11 cellular contexts compared by ENCODE assay signal in the genomic region with DNA sequence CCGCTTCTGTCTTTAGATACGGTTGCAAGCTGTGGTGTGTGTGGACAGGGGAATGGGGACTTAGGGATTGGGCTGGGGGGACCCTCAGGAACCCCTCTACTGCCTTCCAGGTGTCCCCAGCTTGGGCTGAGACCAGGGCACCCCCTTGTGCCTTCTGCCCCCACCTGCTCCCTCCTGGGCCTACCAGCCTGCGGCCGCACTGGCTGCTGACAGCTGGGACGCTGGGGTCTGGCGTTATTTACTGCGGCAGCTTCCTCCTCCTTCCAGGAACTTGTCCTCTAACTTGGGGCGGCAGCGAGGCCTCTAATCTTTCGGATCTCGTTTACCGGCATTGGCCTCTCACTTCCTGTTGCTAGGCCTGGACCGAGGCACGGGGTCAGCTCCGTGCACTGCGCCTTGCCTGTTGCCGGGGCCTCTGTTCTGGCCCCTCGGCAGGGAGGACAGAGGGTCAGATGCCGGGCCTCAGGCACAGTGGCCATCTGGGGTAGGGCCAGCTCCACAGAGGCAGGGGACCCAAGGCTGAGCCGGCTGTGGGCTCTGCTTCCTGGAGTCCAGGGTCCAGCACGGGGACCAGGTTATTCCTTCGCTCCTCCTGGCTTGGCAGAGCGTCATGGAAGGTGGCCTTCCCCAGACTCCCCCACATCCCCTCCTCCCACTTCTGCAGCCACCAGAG. TPM values are rescaled to one million over a fixed set of nuclear protein-coding genes. Genes with fewer than 3 reads are reported as not detected.
DNase-seq lines count a peak whose midpoint lies in the region; ATAC-seq, FAIRE-seq and TF ChIP-seq lines count a peak whose summit lies in the region.
"Had no signal": no experiment of that assay in that cellular context is flagged by ENCODE, and none has a peak within 500 bp of the region (broad histone marks: within the 10 kb centered on the region; RNA-seq: fewer than 3 reads in every experiment).

No MANE protein-coding gene starts in this region.

- no peak for TF ChIP-seq RAD21 in GM12878 (IDR thresholded peaks at IDR 0.05; ENCODE audit: insufficient read depth, low read depth, low read length)

- CTCF ChIA-PET in GM12878 (lab: Yijun Ruan, JAX): interaction anchor here (1.2 kb wide), 1 partner anchor 178 kb away, joined by 4 read pairs; no protein-coding TSS in a partner anchor

- no peak overlapping the region for H2AK5ac ChIP-seq in mesenchymal stem cell (ENCODE audit: low read length, severe bottlenecking)

- H3K9me3 ChIP-seq in GM12878 (replicated peaks; ENCODE audit: control insufficient read depth, insufficient read depth, low read length) (no peaks in the 10 kb centered on the region), mesenchymal stem cell (ENCODE audit: control insufficient read depth, low read length) (no peaks in the 10 kb centered on the region), vagina (no peaks in the 10 kb centered on the region)

- H2BK15ac ChIP-seq in mesenchymal stem cell (ENCODE audit: low read depth, poor library complexity, severe bottlenecking): peak overlapping the region; percentile 73

- H3K36me3 ChIP-seq in GM12878 (ENCODE audit: control insufficient read depth in 2 of 2, insufficient read depth in 2 of 2, low read length in 1 of 2): no peaks in the 10 kb centered on the region
- H3K36me3 ChIP-seq in mesenchymal stem cell (ENCODE audit: control insufficient read depth in 1 of 2, insufficient read depth in 2 of 2, low read depth in 1 of 2, low read length in 2 of 2): no peaks in the 10 kb centered on the region
- H3K36me3 ChIP-seq in vagina: no peaks in the 10 kb centered on the region

- POLR2A ChIA-PET in GM12878 (lab: Charles Lee): no interaction called here

- H3K4me2 ChIP-seq in GM12878 (ENCODE audit: control insufficient read depth, insufficient read depth) (no peak overlapping the region), mesenchymal stem cell (ENCODE audit: low read length, poor library complexity, severe bottlenecking) (no peak overlapping the region)

- H3K4me1 ChIP-seq in GM12878 (ENCODE audit: control insufficient read depth, insufficient read depth, low read length) (peaks cover 17% of the 10 kb centered on the region), mesenchymal stem cell (ENCODE audit: control insufficient read depth, insufficient read depth, low read depth, low read length) (peaks cover 44% of the 10 kb centered on the region), vagina (peaks cover 9% of the 10 kb centered on the region)

- RAD21 ChIA-PET in GM12878 (lab: Charles Lee; ENCODE audit: unreplicated experiment): interaction anchor here (0.9 kb wide), 1 partner anchor 12 kb away, joined by 3 read pairs; no protein-coding TSS in a partner anchor

- in situ Hi-C loops in GM12878 (cut with MboI): no loop called here

- H2AFZ ChIP-seq in GM12878 (ENCODE audit: control insufficient read depth, low read depth, low read length) (peak overlapping the region; percentile 37), mesenchymal stem cell (ENCODE audit: low read depth, low read length) (peak overlapping the region; percentile 72)

- peak overlapping the region; percentile 99 to 100 for H2BK12ac ChIP-seq in mesenchymal stem cell (ENCODE audit: low read length in 2 of 2)

- no peak for TF ChIP-seq CTCF in GM12878 (IDR thresholded peaks at IDR 0.05 in 2 of 3, conservative IDR thresholded peaks at IDR 0.05 in 1 of 3; ENCODE audit: control insufficient read depth in 2 of 3, extremely low read depth in 1 of 3, insufficient read depth in 1 of 3, low read depth in 3 of 3, low read length in 3 of 3)
- TF ChIP-seq CTCF in vagina (IDR thresholded peaks at IDR 0.05): no peak

- H3K27me3 ChIP-seq in GM12878 (replicated peaks in 1 of 2; ENCODE audit: control insufficient read depth in 2 of 2, insufficient read depth in 2 of 2, low read length in 1 of 2) (no peaks in the 10 kb centered on the region), mesenchymal stem cell (ENCODE audit: control insufficient read depth in 1 of 2, insufficient read depth in 1 of 2, low read length in 2 of 2) (peaks cover 1 to 27% of the 10 kb centered on the region in 2 experiments), vagina (no peaks in the 10 kb centered on the region)

- H3K14ac ChIP-seq in mesenchymal stem cell (ENCODE audit: low read length in 2 of 2): peak overlapping the region; percentile 78 to 92

- peak overlapping the region; percentile 99 for H4K8ac ChIP-seq in mesenchymal stem cell (ENCODE audit: low read length)

- H2BK120ac ChIP-seq in mesenchymal stem cell (ENCODE audit: low read depth, low read length): peak overlapping the region; percentile 98

- TF ChIP-seq EP300 in GM12878 (IDR thresholded peaks at IDR 0.05; ENCODE audit: borderline replicate concordance in 1 of 2, control insufficient read depth in 1 of 2, low read depth in 2 of 2, low read length in 2 of 2): no peak

- WGBS in GM12878 (ENCODE audit: insufficient coverage, insufficient replicate concordance, low lambda C conversion rate, missing lambda C conversion rate): 34% methylated on average over 23 of the region's 23 CpGs
- 11% methylated on average over 19 of the region's 23 CpGs for WGBS in mesenchymal stem cell

- H3K23ac ChIP-seq in mesenchymal stem cell (ENCODE audit: low read length in 2 of 2): peak overlapping the region in 1 of 2 experiments; percentile 34

- intact Hi-C loops in GM12878 (cut with micrococcal nuclease; ENCODE audit: unreplicated experiment) (no loop called here), vagina (cut with DNase I) (no loop called here)

- no peak for TF ChIP-seq POLR2A in GM12878 (IDR thresholded peaks at IDR 0.05; ENCODE audit: low read depth, low read length)
- no peak for TF ChIP-seq POLR2A in vagina (IDR thresholded peaks at IDR 0.05)

- no peaks in the 10 kb centered on the region for H3K79me2 ChIP-seq in GM12878 (ENCODE audit: control insufficient read depth, insufficient read depth, low read length)

- H3K4me3 ChIP-seq in GM12878: no peak overlapping the region
- H3K4me3 ChIP-seq in mesenchymal stem cell (ENCODE audit: insufficient read depth in 1 of 2, low read depth in 1 of 2, low read length in 2 of 2): no peak overlapping the region
- H3K4me3 ChIP-seq in vagina: no peak overlapping the region

- H3K4ac ChIP-seq in mesenchymal stem cell (ENCODE audit: low read depth in 1 of 2, low read length in 2 of 2): peak overlapping the region; percentile 96 to 99

- H3K18ac ChIP-seq in mesenchymal stem cell (ENCODE audit: low read depth in 1 of 2, low read length in 2 of 2): peak overlapping the region; percentile 95 to 98

- H3K9ac ChIP-seq in GM12878 (ENCODE audit: control insufficient read depth, insufficient read depth, low read length) (no peak overlapping the region), mesenchymal stem cell (ENCODE audit: low read length) (no peak overlapping the region)

- FAIRE-seq in GM12878 (lab: Jason Lieb, UNC): no peak

- H3K27ac ChIP-seq in GM12878 (ENCODE audit: control insufficient read depth, insufficient read depth) (no peak overlapping the region), mesenchymal stem cell (ENCODE audit: low read length, poor library complexity, severe bottlenecking) (no peak overlapping the region), vagina (peak overlapping the region; percentile 20)

- no peaks in the 10 kb centered on the region for H3K79me1 ChIP-seq in mesenchymal stem cell (replicated peaks; ENCODE audit: low read length, poor library complexity, severe bottlenecking)

- ATAC-seq in GM12878: peak; percentile 26; the same call in 2 of the 3 replicates
- ATAC-seq: effector memory CD8-positive, alpha-beta T cell had no signal

- H4K20me1 ChIP-seq in GM12878 (ENCODE audit: control insufficient read depth, insufficient read depth): no peaks in the 10 kb centered on the region

- SMC1A ChIA-PET in GM12878 (lab: Charles Lee; ENCODE audit: uncharacterized antibody, unreplicated experiment): interaction anchor here (0.8 kb wide), 1 partner anchor 25 kb away, joined by 3 read pairs; no protein-coding TSS in a partner anchor

- no peak overlapping the region for H2BK5ac ChIP-seq in mesenchymal stem cell (ENCODE audit: low read depth, low read length, poor library complexity, severe bottlenecking)

- DNase-seq in stimulated activated CD4-positive, alpha-beta T cell treated with anti-CD3 and anti-CD28 coated beads, Interleukin-15, amount 100 ng/mL, for 24 hours: peak; percentile 41
- DNase-seq in stimulated activated CD4-positive, alpha-beta T cell treated with anti-CD3 and anti-CD28 coated beads, Interleukin-12 subunit alpha, Interleukin-12 subunit beta, amount 100 ng/mL, for 4 hours: no peak
- DNase-seq in GM12878 (ENCODE audit: low read depth, low spot score): no peak
- DNase-seq in mesenchymal stem cell: peak; percentile 72
- no peak for DNase-seq in vagina (ENCODE audit: extremely low spot score in 2 of 2)
- DNase-seq in amygdala (lab: John Stamatoyannopoulos, UW): no peak
- DNase-seq in activated CD8-positive, alpha-beta memory T cell treated with anti-CD3 and anti-CD28 coated beads, Interleukin-2, amount 50 U/mL, for 48 hours: no peak
- DNase-seq in 8988T: no peak
- DNase-seq: effector memory CD8-positive, alpha-beta T cell had no signal

- H4K91ac ChIP-seq in mesenchymal stem cell (ENCODE audit: low read length): peak overlapping the region; percentile 99

- BruUV-seq in GM12878 (replicated peaks; lab: Mats Ljungman, UMichigan): no TSS peak

RNA-seq across cellular contexts. Expression of a gene that starts 31.8 kb away (rescaled TPM):
- total RNA-seq in GM12878 (2013; cell fraction: nucleolus; rRNA removed): not detected in 2 replicates
- total RNA-seq in GM12878 (2014; rRNA removed) (not detected in 2 replicates), GM12878 (2014; rRNA removed; fragmentation: Illumina TruSeq; extraction: Trizol) (not detected in 2 replicates), GM12878 (2021) (not detected in 2 replicates), vagina (not detected)
- polyA plus RNA-seq in GM12878 (2011; ENCODE audit: low read depth): not detected
- polyA plus RNA-seq in GM12878 (2011; rRNA removed) (not detected in 2 replicates), GM12878 (2014; fragmentation: Illumina TruSeq; extraction: Trizol) (not detected in 2 replicates), GM12878 (2014; fragmentation: Nextera tagmentation; extraction: Ambion mirVana) (not detected), GM12878 (2014; rRNA removed) (not detected in 2 replicates), GM12878 (2016; fragmentation: Nextera tagmentation; extraction: Ambion mirVana) (not detected)
- polyA plus RNA-seq in GM12878 (2011; cell fraction: cytosol; rRNA removed): not detected in 2 replicates
- not detected in 2 replicates for polyA plus RNA-seq in GM12878 (2011; cell fraction: nucleus; rRNA removed)
- polyA plus RNA-seq in GM12878 (2012): not detected in 2 replicates
- not detected in 2 replicates for polyA minus RNA-seq in GM12878 (2011; rRNA and poly(A)+ RNA removed)
- not detected in 2 replicates for polyA minus RNA-seq in GM12878 (2011; cell fraction: cytosol; rRNA and poly(A)+ RNA removed)
- not detected in 2 replicates for polyA minus RNA-seq in GM12878 (2011; cell fraction: nucleus; rRNA and poly(A)+ RNA removed)
- not detected for polyA plus RNA-seq in mesenchymal stem cell (2013, experiment 1 of 2)
- not detected for polyA plus RNA-seq in mesenchymal stem cell (2013, experiment 2 of 2)
- total RNA-seq: activated CD8-positive, alpha-beta memory T cell treated with anti-CD3 and anti-CD28 coated beads for 36 hours had no signal
- polyA plus RNA-seq: BJ had no signal

RNA-seq across cellular contexts. Expression of a gene that starts 49.1 kb away (rescaled TPM):
- total RNA-seq in GM12878 (2013; cell fraction: nucleolus; rRNA removed): 25.6 and 33.4 TPM in 2 replicates
- total RNA-seq in GM12878 (2014; rRNA removed) (104 and 105 TPM in 2 replicates), GM12878 (2014; rRNA removed; fragmentation: Illumina TruSeq; extraction: Trizol) (64.3 and 74.8 TPM in 2 replicates), GM12878 (2021) (73.8 and 76.9 TPM in 2 replicates), vagina (3.4 TPM)
- polyA plus RNA-seq in GM12878 (2011; ENCODE audit: low read depth): 23.5 TPM
- polyA plus RNA-seq in GM12878 (2011; rRNA removed) (41.0 and 49.0 TPM in 2 replicates), GM12878 (2014; fragmentation: Illumina TruSeq; extraction: Trizol) (31.4 and 51.7 TPM in 2 replicates), GM12878 (2014; fragmentation: Nextera tagmentation; extraction: Ambion mirVana) (10 to 100 TPM; 89.2 to 92.4 TPM), GM12878 (2014; rRNA removed) (115 and 119 TPM in 2 replicates), GM12878 (2016; fragmentation: Nextera tagmentation; extraction: Ambion mirVana) (100 to 1,000 TPM; 163 to 175 TPM)
- 49.0 and 62.8 TPM in 2 replicates for polyA plus RNA-seq in GM12878 (2011; cell fraction: cytosol; rRNA removed)
- 34.8 and 41.5 TPM in 2 replicates for polyA plus RNA-seq in GM12878 (2011; cell fraction: nucleus; rRNA removed)
- polyA plus RNA-seq in GM12878 (2012): 38.2 and 42.6 TPM in 2 replicates
- 43.5 and 58.7 TPM in 2 replicates for polyA minus RNA-seq in GM12878 (2011; rRNA and poly(A)+ RNA removed)
- 15.9 and 16.1 TPM in 2 replicates for polyA minus RNA-seq in GM12878 (2011; cell fraction: cytosol; rRNA and poly(A)+ RNA removed)
- 15.5 and 29.3 TPM in 2 replicates for polyA minus RNA-seq in GM12878 (2011; cell fraction: nucleus; rRNA and poly(A)+ RNA removed)
- 8.4 TPM for polyA plus RNA-seq in mesenchymal stem cell (2013, experiment 1 of 2)
- polyA plus RNA-seq in mesenchymal stem cell (2013, experiment 2 of 2): 6.9 TPM

Comparison
In these comparisons a context has a peak if more than half of its experiments do, and no peak if none do; other contexts are left out.
1. DNase-seq: peak in stimulated activated CD4-positive, alpha-beta T cell treated with anti-CD3 and anti-CD28 coated beads, Interleukin-15, amount 100 ng/mL, for 24 hours (single experiment) and mesenchymal stem cell (single experiment); none in stimulated activated CD4-positive, alpha-beta T cell treated with anti-CD3 and anti-CD28 coated beads, Interleukin-12 subunit alpha, Interleukin-12 subunit beta, amount 100 ng/mL, for 4 hours (single experiment), GM12878 (single experiment), vagina (0 of 2), amygdala (0 of 56), activated CD8-positive, alpha-beta memory T cell treated with anti-CD3 and anti-CD28 coated beads, Interleukin-2, amount 50 U/mL, for 48 hours (single experiment) and 8988T (single experiment).